In the genomic region with DNA sequence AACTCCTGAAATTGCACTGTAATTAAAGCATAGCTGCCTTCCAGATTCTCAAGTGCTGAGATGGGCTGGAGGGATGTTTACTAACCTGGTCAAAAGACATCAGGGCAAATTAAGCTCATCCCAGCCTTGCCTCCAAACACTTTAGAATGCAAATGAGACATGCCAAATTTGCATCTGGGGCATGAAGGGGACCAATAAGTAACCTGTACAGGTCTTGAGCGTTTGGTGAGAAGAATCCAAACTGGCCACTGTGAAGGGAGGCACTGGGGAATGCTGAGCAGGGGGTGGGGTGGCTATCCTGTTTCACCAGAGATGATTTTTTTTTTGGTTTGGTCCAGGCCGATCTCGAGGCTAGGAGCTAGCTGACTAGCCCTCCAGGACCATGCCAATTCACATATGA, we compare ENCODE assay signal across 9 cellular contexts. TPM values are rescaled to one million over a fixed set of nuclear protein-coding genes. Genes with fewer than 3 reads are reported as not detected.
A peak's percentile ranks its signal among the peaks of the same experiment; 100 is the strongest.
DNase-seq lines count a peak whose midpoint lies in the region; ATAC-seq, FAIRE-seq and TF ChIP-seq lines count a peak whose summit lies in the region.
"Had no signal": no experiment of that assay in that cellular context is flagged by ENCODE, and none has a peak within 500 bp of the region (broad histone marks: within the 10 kb centered on the region; RNA-seq: fewer than 3 reads in every experiment).

No MANE protein-coding gene starts in this region.

- H3K4me1 ChIP-seq in astrocyte (ENCODE audit: insufficient read depth, low read length) (no peaks in the 10 kb centered on the region), skeletal muscle satellite cell (ENCODE audit: control insufficient read depth, insufficient read depth, low read length) (peaks cover 15% of the 10 kb centered on the region)

- H3K4me3 ChIP-seq in astrocyte (ENCODE audit: insufficient read depth, low read depth, low read length) (no peak overlapping the region), skeletal muscle satellite cell (ENCODE audit: low read length) (peak overlapping the region; percentile 3)

- H3K36me3 ChIP-seq in astrocyte (ENCODE audit: insufficient read depth, low read length) = no peaks in the 10 kb centered on the region
- H3K36me3 ChIP-seq in skeletal muscle satellite cell (ENCODE audit: insufficient read depth, low read length) = no peaks in the 10 kb centered on the region

- no peaks in the 10 kb centered on the region for H3K79me2 ChIP-seq in astrocyte (ENCODE audit: insufficient read depth, low read length)

- H3K27me3 Mint-ChIP-seq in astrocyte (ENCODE audit: low read depth, unreplicated experiment) = no peaks in the 10 kb centered on the region

- H3K36me3 Mint-ChIP-seq in astrocyte (ENCODE audit: low read depth, unreplicated experiment) = no peaks in the 10 kb centered on the region

- H4K20me1 ChIP-seq in astrocyte (ENCODE audit: insufficient read depth, low read length) = no peaks in the 10 kb centered on the region

- TF ChIP-seq CTCF in astrocyte (IDR thresholded peaks at IDR 0.05; ENCODE audit: insufficient read depth, low read depth, low read length) = no peak

- H3K4me3 Mint-ChIP-seq in astrocyte (ENCODE audit: unreplicated experiment) = no peak overlapping the region

- H3K9me3 ChIP-seq in astrocyte (ENCODE audit: insufficient read depth, low read depth, low read length) (no peaks in the 10 kb centered on the region), skeletal muscle satellite cell (replicated peaks; ENCODE audit: low read length) (no peaks in the 10 kb centered on the region)

- no peaks in the 10 kb centered on the region for H3K27me3 ChIP-seq in astrocyte (ENCODE audit: insufficient read depth, low read length)
- no peaks in the 10 kb centered on the region for H3K27me3 ChIP-seq in skeletal muscle satellite cell (ENCODE audit: control insufficient read depth, insufficient read depth, low read length)

- ATAC-seq in GM19351 (IDR thresholded peaks at IDR 0.05; ENCODE audit: unreplicated experiment) (peak; percentile 31), HG03378 (IDR thresholded peaks at IDR 0.05; ENCODE audit: unreplicated experiment) (peak; percentile 39)

- no peak overlapping the region for H3K9ac ChIP-seq in astrocyte (ENCODE audit: low read length)
- no peak overlapping the region for H3K9ac ChIP-seq in skeletal muscle satellite cell (ENCODE audit: low read depth, low read length)

- H3K4me1 Mint-ChIP-seq in astrocyte (ENCODE audit: low read depth, unreplicated experiment) = peaks cover 16% of the 10 kb centered on the region

- DNase-seq in DMS 273 treated with DMSO at 0.1 percent for 48 hours (lab: John Stamatoyannopoulos, UW) = peak; percentile 41
- DNase-seq in astrocyte (ENCODE audit: low read depth) = no peak
- no peak for DNase-seq in HCEC 1CT
- DNase-seq in HK-2 (ENCODE audit: unreplicated experiment) = no peak
- no peak for DNase-seq in stimulated activated naive CD4-positive, alpha-beta T cell treated with Interleukin-2 at 50 U/mL for 16 hours (lab: John Stamatoyannopoulos, UW)

- H3K9me3 Mint-ChIP-seq in astrocyte (ENCODE audit: unreplicated experiment) = no peaks in the 10 kb centered on the region

- no peak overlapping the region for H3K27ac ChIP-seq in astrocyte (ENCODE audit: low read depth, low read length)

- peak overlapping the region; percentile 47 for H2AFZ ChIP-seq in astrocyte (ENCODE audit: low read depth, low read length)

- peak overlapping the region; percentile 75 for H3K27ac Mint-ChIP-seq in astrocyte (ENCODE audit: unreplicated experiment)

- no peak for FAIRE-seq in astrocyte (lab: Jason Lieb, UNC)

- H3K4me2 ChIP-seq in astrocyte (ENCODE audit: low read length) (peak overlapping the region; percentile 68), skeletal muscle satellite cell (ENCODE audit: low read length) (peak overlapping the region; percentile 44)

RNA-seq across cellular contexts. Expression of a gene that starts 38.3 kb away (rescaled TPM):
- 5.0 and 6.4 TPM in 2 replicates for total RNA-seq in astrocyte
- 0.76 and 6.3 TPM in 2 replicates for total RNA-seq in skeletal muscle satellite cell (2012; rRNA removed)
- total RNA-seq: HT1080 had no signal
